11 cellular contexts compared by ENCODE assay signal in the genomic region with DNA sequence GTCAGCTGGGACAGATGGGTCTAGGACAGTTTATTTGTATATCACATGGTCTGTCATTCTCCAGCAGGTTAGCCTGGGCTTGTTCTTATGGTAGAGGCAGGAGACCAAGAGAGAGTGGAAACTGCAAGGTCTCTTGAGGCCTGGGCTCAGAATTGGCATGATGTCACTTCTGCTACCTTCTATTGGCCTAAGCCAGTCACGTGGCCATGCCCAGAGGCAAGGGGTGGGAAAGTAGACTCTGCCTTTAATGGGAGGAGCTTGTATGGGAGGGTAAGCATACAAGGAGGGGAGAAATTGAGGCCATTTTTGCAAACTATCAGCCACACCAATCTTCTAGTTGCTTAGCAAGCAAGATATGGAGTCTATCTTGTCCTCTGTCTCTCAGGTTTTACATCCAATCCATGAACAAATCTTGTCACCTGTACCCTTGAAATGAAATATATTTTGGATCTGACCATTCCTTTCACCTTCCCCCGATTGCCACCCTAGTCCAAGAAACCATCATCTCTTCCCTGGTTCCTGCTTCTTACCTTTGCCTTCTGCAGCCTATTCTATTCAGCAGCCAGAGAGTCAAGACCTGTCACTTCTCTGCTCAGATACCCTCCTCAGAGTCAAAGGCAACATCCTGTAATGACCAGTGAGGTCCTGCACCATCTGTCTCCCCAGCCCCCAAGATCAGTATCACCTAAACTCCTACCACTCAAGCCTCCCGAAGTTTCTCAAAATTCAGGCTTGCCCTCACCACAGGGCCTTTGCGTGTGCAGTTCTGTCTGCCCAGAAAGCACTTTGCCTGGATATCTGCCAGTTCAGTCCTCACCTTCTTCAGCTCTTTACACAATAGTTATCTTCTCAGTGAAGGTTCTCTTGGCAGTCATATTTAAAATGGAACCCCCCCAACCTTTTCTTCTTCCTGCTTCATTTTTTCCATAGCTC.
DNase-seq lines count a peak whose midpoint lies in the region; ATAC-seq, FAIRE-seq and TF ChIP-seq lines count a peak whose summit lies in the region.
"Had no signal": no experiment of that assay in that cellular context is flagged by ENCODE, and none has a peak within 500 bp of the region (broad histone marks: within the 10 kb centered on the region; RNA-seq: fewer than 3 reads in every experiment).

No MANE protein-coding gene starts in this region.

- DNase-seq in A673 (ENCODE audit: low spot score) (peak; percentile 58), SK-N-DZ (ENCODE audit: low spot score) (peak; percentile 50), inferior parietal cortex (ENCODE audit: extremely low spot score) (no peak), NCI-H526 (lab: John Stamatoyannopoulos, UW) (no peak), urothelium cell line (ENCODE audit: low spot score) (no peak)
- no peak for DNase-seq in effector memory CD4-positive, alpha-beta T cell
- DNase-seq: activated T-cell treated with anti-CD3 and anti-CD28 coated beads, Interleukin-2, amount 50 U/mL, for 48 hours; Calu3 had no signal

- no peak for FAIRE-seq in urothelium cell line (lab: Jason Lieb, UNC)

- intact Hi-C loops in A673 (cut with micrococcal nuclease; ENCODE audit: unreplicated experiment) = no loop called here

- no TSS peak for BruUV-seq in A673 (replicated peaks; lab: Mats Ljungman, UMichigan)

- no peaks in the 10 kb centered on the region for H3K9me3 ChIP-seq in A673 (ENCODE audit: low read depth, low read length, poor library complexity, severe bottlenecking)
- H3K9me3 ChIP-seq in effector memory CD4-positive, alpha-beta T cell (ENCODE audit: control insufficient read depth, low read length) = no peaks in the 10 kb centered on the region
- H3K9me3 ChIP-seq: SJSA1 had no signal

- TF ChIP-seq CTCF in A673 (conservative IDR thresholded peaks at IDR 0.05; ENCODE audit: low read depth, low read length) = no peak

- ATAC-seq in GM18508 (IDR thresholded peaks at IDR 0.05; ENCODE audit: insufficient read depth, unreplicated experiment) (peak; percentile 55), HG03139 (IDR thresholded peaks at IDR 0.05; ENCODE audit: unreplicated experiment) (peak; percentile 64)

- H3K4me1 ChIP-seq in A673 (ENCODE audit: insufficient read depth, low read length, poor library complexity, severe bottlenecking) = peaks cover 7% of the 10 kb centered on the region
- no peaks in the 10 kb centered on the region for H3K4me1 ChIP-seq in effector memory CD4-positive, alpha-beta T cell (ENCODE audit: control insufficient read depth, insufficient read depth, low read length, poor library complexity, severe bottlenecking)

- no peak overlapping the region for H3K27ac ChIP-seq in A673 (ENCODE audit: low read depth, low read length, poor library complexity, severe bottlenecking)
- no peak overlapping the region for H3K27ac ChIP-seq in effector memory CD4-positive, alpha-beta T cell (ENCODE audit: insufficient read depth, low read length, poor library complexity, severe bottlenecking)
- H3K27ac ChIP-seq: SJSA1 had no signal

- H3K36me3 ChIP-seq in A673 (ENCODE audit: insufficient read depth, low read length, poor library complexity, severe bottlenecking) = no peaks in the 10 kb centered on the region
- H3K36me3 ChIP-seq in effector memory CD4-positive, alpha-beta T cell (ENCODE audit: control insufficient read depth, insufficient read depth, low read length) = no peaks in the 10 kb centered on the region
- H3K36me3 ChIP-seq: SJSA1 had no signal

- no peak overlapping the region for H3K4me3 ChIP-seq in A673 (ENCODE audit: low read depth, low read length, poor library complexity, severe bottlenecking)
- H3K4me3 ChIP-seq in effector memory CD4-positive, alpha-beta T cell (ENCODE audit: insufficient read depth, low read depth, low read length, poor library complexity, severe bottlenecking) = no peak overlapping the region
- H3K4me3 ChIP-seq: SJSA1 had no signal

- no peaks in the 10 kb centered on the region for H3K27me3 ChIP-seq in A673 (replicated peaks; ENCODE audit: insufficient read depth, low read depth, low read length, poor library complexity)
- H3K27me3 ChIP-seq in effector memory CD4-positive, alpha-beta T cell (replicated peaks; ENCODE audit: control insufficient read depth, insufficient read depth, low read length, poor library complexity, severe bottlenecking) = no peaks in the 10 kb centered on the region
- H3K27me3 ChIP-seq: SJSA1 had no signal

- CTCF ChIA-PET in A673 (lab: Charles Lee) = no interaction called here

- POLR2A ChIA-PET in A673 (lab: Charles Lee; ENCODE audit: low non-redundant PET) = no interaction called here

Comparison
In these comparisons a context has a peak if more than half of its experiments do, and no peak if none do; other contexts are left out.
1. DNase-seq: peak in A673 (single experiment) and SK-N-DZ (single experiment); none in inferior parietal cortex (single experiment), effector memory CD4-positive, alpha-beta T cell (0 of 3), NCI-H526 (0 of 2) and urothelium cell line (single experiment).